Comparison of ENCODE assay signal across 21 cellular contexts in the genomic region with DNA sequence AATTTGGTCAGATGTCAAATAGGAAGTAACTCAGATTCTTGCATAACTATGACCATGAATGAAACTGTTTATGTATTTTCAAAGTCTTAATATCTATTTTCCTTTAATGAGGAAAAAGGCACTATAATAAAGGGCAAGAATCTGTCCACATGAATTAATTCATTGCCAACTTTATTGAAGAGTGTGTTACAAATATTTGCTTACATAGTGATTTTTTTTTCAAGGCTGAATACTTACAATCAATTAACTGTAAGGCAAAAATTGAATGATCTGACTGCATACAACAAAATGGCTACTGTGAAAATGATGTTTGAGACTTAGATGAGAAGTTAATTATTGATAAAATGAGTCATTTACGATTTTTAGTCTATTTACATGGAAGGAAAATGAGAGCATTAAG.
DNase-seq lines count a peak whose midpoint lies in the region; ATAC-seq, FAIRE-seq and TF ChIP-seq lines count a peak whose summit lies in the region.
"Had no signal": no experiment of that assay in that cellular context is flagged by ENCODE, and none has a peak within 500 bp of the region (broad histone marks: within the 10 kb centered on the region; RNA-seq: fewer than 3 reads in every experiment).

No MANE protein-coding gene starts in this region.

- DNase-seq in HepG2 (ENCODE audit: low spot score): no peak
- DNase-seq in right lobe of liver: no peak
- DNase-seq in A549 (ENCODE audit: low read depth in 1 of 2, low spot score in 1 of 2): no peak
- no peak for DNase-seq in K562 (ENCODE audit: extremely low read depth in 1 of 4, low spot score in 3 of 4)
- no peak for DNase-seq in activated CD4-positive, CD25-positive, alpha-beta regulatory T cell (lab: John Stamatoyannopoulos, UW)
- no peak for DNase-seq in NCI-H1105 (lab: John Stamatoyannopoulos, UW)
- no peak for DNase-seq in LoVo (ENCODE audit: low spot score)
- DNase-seq: 8988T; AML-193; Caco-2; Calu3; CD4-positive, alpha-beta T cell; CD8-positive, alpha-beta T cell; DMS79 treated with DMSO at 0.1 percent for 48 hours; GF-D8 had no signal

- H3K4me2 ChIP-seq in HepG2 (ENCODE audit: low read depth, low read length) (no peak overlapping the region), A549 (no peak overlapping the region), K562 (ENCODE audit: insufficient read depth, low read length) (no peak overlapping the region)
- H3K4me2 ChIP-seq: BLaER1 treated with 17β-estradiol and CSF1 and Interleukin-3, amounts not matched to agents 10 nM and 100 nM had no signal

- POLR2A ChIA-PET in HepG2 (lab: Yijun Ruan, JAX): no interaction called here
- POLR2A ChIA-PET in A549 (lab: Yijun Ruan, JAX): no interaction called here
- POLR2A ChIA-PET in K562 (lab: Yijun Ruan, JAX): no interaction called here

- no peak overlapping the region for H3K4me3 ChIP-seq in HepG2 (replicated peaks in 1 of 3; ENCODE audit: insufficient read depth in 1 of 3, low read depth in 2 of 3, low read length in 3 of 3)
- H3K4me3 ChIP-seq in right lobe of liver: no peak overlapping the region
- no peak overlapping the region for H3K4me3 ChIP-seq in A549
- no peak overlapping the region for H3K4me3 ChIP-seq in K562
- H3K4me3 ChIP-seq: BLaER1 treated with 17β-estradiol and CSF1 and Interleukin-3, amounts not matched to agents 10 nM and 100 nM had no signal

- in situ Hi-C loops in HepG2 (cut with HindIII; ENCODE audit: extremely low pct_ligation_motif_present, low pct_unique_long_range_greater_than_20kb) (no loop called here), K562 (cut with MboI) (no loop called here)

- H2AFZ ChIP-seq in HepG2 (ENCODE audit: low read length): no peak overlapping the region
- no peak overlapping the region for H2AFZ ChIP-seq in K562 (ENCODE audit: low read depth, low read length)

- H3K4me1 ChIP-seq in HepG2 (ENCODE audit: insufficient read depth, low read length) (no peaks in the 10 kb centered on the region), right lobe of liver (no peaks in the 10 kb centered on the region), A549 (no peaks in the 10 kb centered on the region), K562 (replicated peaks in 1 of 2; ENCODE audit: control insufficient read depth in 2 of 2, insufficient read depth in 2 of 2, low read length in 2 of 2) (no peaks in the 10 kb centered on the region)
- H3K4me1 ChIP-seq: BLaER1 treated with 17β-estradiol and CSF1 and Interleukin-3, amounts not matched to agents 10 nM and 100 nM; Caco-2 had no signal

- ATAC-seq in HepG2 (no peak), right lobe of liver (no peak), A549 (no peak), K562 (no peak)
- ATAC-seq: CD8-positive, alpha-beta T cell had no signal

- H4K20me1 ChIP-seq in HepG2 (ENCODE audit: insufficient read depth, low read length) (no peaks in the 10 kb centered on the region), K562 (replicated peaks; ENCODE audit: control insufficient read depth, insufficient read depth, low read length) (no peaks in the 10 kb centered on the region)
- H4K20me1 ChIP-seq: BLaER1 treated with 17β-estradiol and CSF1 and Interleukin-3, amounts not matched to agents 10 nM and 100 nM had no signal

- no peak for TF ChIP-seq CTCF in HepG2 (CRISPR knock-in tag; IDR thresholded peaks at IDR 0.05)
- TF ChIP-seq CTCF in right lobe of liver (IDR thresholded peaks at IDR 0.05): no peak
- TF ChIP-seq CTCF in A549 (IDR thresholded peaks at IDR 0.05): no peak
- no peak for TF ChIP-seq CTCF in K562 (IDR thresholded peaks at IDR 0.05 in 2 of 3, conservative IDR thresholded peaks at IDR 0.05 in 1 of 3; ENCODE audit: insufficient read depth in 2 of 3, low read depth in 1 of 3, low read length in 3 of 3)

- H3K9ac ChIP-seq in HepG2 (ENCODE audit: insufficient read depth, low read depth, low read length) (no peak overlapping the region), K562 (ENCODE audit: insufficient read depth in 1 of 2, low read depth in 2 of 2, low read length in 2 of 2) (no peak overlapping the region)
- H3K9ac ChIP-seq: BLaER1 treated with 17β-estradiol and CSF1 and Interleukin-3, amounts not matched to agents 10 nM and 100 nM had no signal

- TF ChIP-seq POLR2A in HepG2 (IDR thresholded peaks at IDR 0.05; ENCODE audit: insufficient read depth in 1 of 2, low read depth in 2 of 2, low read length in 2 of 2) (no peak), right lobe of liver (IDR thresholded peaks at IDR 0.05) (no peak), A549 (IDR thresholded peaks at IDR 0.05; ENCODE audit: low read length) (no peak), K562 (conservative IDR thresholded peaks at IDR 0.05) (no peak)

- H3K9me3 ChIP-seq in HepG2 (ENCODE audit: low read length) (no peaks in the 10 kb centered on the region), right lobe of liver (no peaks in the 10 kb centered on the region), A549 (no peaks in the 10 kb centered on the region), K562 (replicated peaks; ENCODE audit: control insufficient read depth, insufficient read depth, low read depth, low read length) (no peaks in the 10 kb centered on the region; the same call in 1 of the 2 replicates)
- H3K9me3 ChIP-seq: Caco-2 had no signal

- no peaks in the 10 kb centered on the region for H3K36me3 ChIP-seq in HepG2 (replicated peaks in 1 of 2; ENCODE audit: control insufficient read depth in 1 of 2, insufficient read depth in 2 of 2, low read length in 2 of 2)
- no peaks in the 10 kb centered on the region for H3K36me3 ChIP-seq in right lobe of liver
- H3K36me3 ChIP-seq in K562 (ENCODE audit: control insufficient read depth, insufficient read depth, low read length): no peaks in the 10 kb centered on the region
- H3K36me3 ChIP-seq: BLaER1 treated with 17β-estradiol and CSF1 and Interleukin-3, amounts not matched to agents 10 nM and 100 nM had no signal

- TF ChIP-seq RAD21 in HepG2 (CRISPR knock-in tag; IDR thresholded peaks at IDR 0.05) (no peak), A549 (conservative IDR thresholded peaks at IDR 0.05 in 1 of 2, IDR thresholded peaks at IDR 0.05 in 1 of 2) (no peak), K562 (CRISPR knock-in tag; conservative IDR thresholded peaks at IDR 0.05 in 1 of 2, IDR thresholded peaks at IDR 0.05 in 1 of 2) (no peak)

- H3K27ac ChIP-seq in HepG2 (ENCODE audit: extremely low read length, insufficient read depth, low read length): no peak overlapping the region
- no peak overlapping the region for H3K27ac ChIP-seq in right lobe of liver
- H3K27ac ChIP-seq in A549: no peak overlapping the region
- H3K27ac ChIP-seq in K562 (ENCODE audit: extremely low read depth, low read depth, low read length): no peak overlapping the region
- H3K27ac ChIP-seq: BLaER1 treated with 17β-estradiol and CSF1 and Interleukin-3, amounts not matched to agents 10 nM and 100 nM; C4-2B had no signal

- TF ChIP-seq EP300 in HepG2 (IDR thresholded peaks at IDR 0.05; ENCODE audit: low read depth in 2 of 2, low read length in 2 of 2): no peak
- no peak for TF ChIP-seq EP300 in HepG2 (CRISPR knock-in tag; IDR thresholded peaks at IDR 0.05; ENCODE audit: borderline replicate concordance)
- TF ChIP-seq EP300 in A549 (IDR thresholded peaks at IDR 0.05): no peak
- TF ChIP-seq EP300 in K562 (IDR thresholded peaks at IDR 0.05; ENCODE audit: low read length): no peak

- no peaks in the 10 kb centered on the region for H3K27me3 ChIP-seq in HepG2 (ENCODE audit: control insufficient read depth in 1 of 2, insufficient read depth in 2 of 2, low read length in 2 of 2)
- no peaks in the 10 kb centered on the region for H3K27me3 ChIP-seq in right lobe of liver
- H3K27me3 ChIP-seq in K562 (ENCODE audit: control insufficient read depth in 2 of 2, insufficient read depth in 2 of 2, low read length in 2 of 2): no peaks in the 10 kb centered on the region
- H3K27me3 ChIP-seq: BLaER1 treated with 17β-estradiol and CSF1 and Interleukin-3, amounts not matched to agents 10 nM and 100 nM had no signal

- BruUV-seq in HepG2 (replicated peaks; lab: Mats Ljungman, UMichigan): no TSS peak
- BruUV-seq in K562 (replicated peaks; lab: Mats Ljungman, UMichigan): no TSS peak

- 2% methylated on average over 1 of the region's 1 CpG for WGBS in HepG2 (ENCODE audit: low lambda C conversion rate)
- 17% methylated on average over 1 of the region's 1 CpG for WGBS in right lobe of liver (ENCODE audit: insufficient coverage, low coverage, low lambda C conversion rate, missing lambda C conversion rate)
- 0% methylated on average over 1 of the region's 1 CpG for WGBS in A549 (ENCODE audit: missing lambda C conversion rate)
- WGBS in K562 (ENCODE audit: insufficient coverage, low coverage, missing lambda C conversion rate): 0% methylated on average over 1 of the region's 1 CpG

- CTCF ChIA-PET in HepG2 (lab: Yijun Ruan, JAX; ENCODE audit: low intra/inter-chr PET ratio, low total read pairs) (no interaction called here), A549 (lab: Yijun Ruan, JAX) (no interaction called here), K562 (lab: Yijun Ruan, JAX; ENCODE audit: low intra/inter-chr PET ratio) (no interaction called here)

- intact Hi-C loops in HepG2 (cut with micrococcal nuclease; ENCODE audit: unreplicated experiment) (no loop called here), right lobe of liver (cut with DNase I) (no loop called here), K562 (cut with micrococcal nuclease) (no loop called here)

- no peaks in the 10 kb centered on the region for H3K79me2 ChIP-seq in HepG2 (ENCODE audit: insufficient read depth, low read length)
- H3K79me2 ChIP-seq in K562 (ENCODE audit: control insufficient read depth, insufficient read depth, low read length): no peaks in the 10 kb centered on the region

- FAIRE-seq in HepG2 (lab: Jason Lieb, UNC) (no peak), A549 (lab: Jason Lieb, UNC) (no peak), K562 (lab: Jason Lieb, UNC) (no peak)
- FAIRE-seq: D721Med, G401.6, GM12891, GM19239 had no signal

- no peaks in the 10 kb centered on the region for H3K9me1 ChIP-seq in K562 (ENCODE audit: control insufficient read depth, insufficient read depth, low read length)

TF ChIP-seq in HepG2, 621 proteins besides CTCF, POLR2A, EP300 and RAD21 (continues in another document):
- TF ChIP-seq, protein P1, sequence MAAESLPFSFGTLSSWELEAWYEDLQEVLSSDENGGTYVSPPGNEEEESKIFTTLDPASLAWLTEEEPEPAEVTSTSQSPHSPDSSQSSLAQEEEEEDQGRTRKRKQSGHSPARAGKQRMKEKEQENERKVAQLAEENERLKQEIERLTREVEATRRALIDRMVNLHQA (CRISPR knock-in tag; IDR thresholded peaks at IDR 0.05): no peak

TF ChIP-seq in A549, 52 proteins besides CTCF, POLR2A, EP300 and RAD21:
- TF ChIP-seq MAFK (IDR thresholded peaks at IDR 0.05; ENCODE audit: partially characterized antibody): peak; percentile 49
- TF ChIP-seq MAZ (IDR thresholded peaks at IDR 0.05; ENCODE audit: borderline replicate concordance, low read depth, low read length): no peak

TF ChIP-seq in K562, 482 proteins besides CTCF, POLR2A, EP300 and RAD21 (continues in another document):
- TF ChIP-seq NFRKB (IDR thresholded peaks at IDR 0.05; ENCODE audit: low read depth) (no peak), C11orf30 (IDR thresholded peaks at IDR 0.05; ENCODE audit: low read depth) (peak; percentile 30; the same call in 1 of the 2 replicates), MAFG (tag; conservative IDR thresholded peaks at IDR 0.05) (0 out of 2 replicates have a peak, but pooled peaks have one; percentile 8), ZNF316 (IDR thresholded peaks at IDR 0.05) (peak; percentile 71), MAFK (IDR thresholded peaks at IDR 0.05; ENCODE audit: low read length) (peak; percentile 11; the same call in 1 of the 2 replicates), YBX1 (IDR thresholded peaks at IDR 0.05) (no peak)

Comparison
In these comparisons a context has a peak if more than half of its experiments do, and no peak if none do; other contexts are left out.
1. Of the 241 proteins assayed by ChIP-seq in both HepG2 and K562: peak only in HepG2: MAFF; only in K562: MAFG; in both: MAFK; in neither: 238.